In genomic region chr11:68682531-68682931, GRCh38 we compare ENCODE assay signal across 1 cellular context.
TF ChIP-seq lines count a peak whose summit lies in the region.

No MANE protein-coding gene starts in this region.

TF ChIP-seq in HepG2, 621 proteins besides CTCF, POLR2A, EP300 and RAD21 (continued from another document):
- TF ChIP-seq ZNF318 (CRISPR knock-in tag; IDR thresholded peaks at IDR 0.05) (no peak), KDM3A (CRISPR knock-in tag; IDR thresholded peaks at IDR 0.05; ENCODE audit: low read depth) (no peak), ARNT (IDR thresholded peaks at IDR 0.05) (no peak), CBX1 (IDR thresholded peaks at IDR 0.05; ENCODE audit: low read depth) (no peak), STAT5B (CRISPR knock-in tag; IDR thresholded peaks at IDR 0.05) (no peak), STAT6 (CRISPR knock-in tag; IDR thresholded peaks at IDR 0.05; ENCODE audit: borderline replicate concordance) (no peak), CCAR2 (optimal IDR thresholded peaks at IDR 0.05; ENCODE audit: low read depth, low read length) (no peak), HMGXB3 (CRISPR knock-in tag; IDR thresholded peaks at IDR 0.05; ENCODE audit: borderline replicate concordance) (no peak), ZNF20 (CRISPR knock-in tag; IDR thresholded peaks at IDR 0.05) (no peak), STAG1 (CRISPR knock-in tag; IDR thresholded peaks at IDR 0.05) (no peak), ARID2 (CRISPR knock-in tag; IDR thresholded peaks at IDR 0.05; ENCODE audit: borderline replicate concordance) (no peak), CEBPZ (IDR thresholded peaks at IDR 0.05; ENCODE audit: low read length) (no peak), ZNF790 (CRISPR knock-in tag; IDR thresholded peaks at IDR 0.05; ENCODE audit: borderline replicate concordance) (no peak), SIX4 (CRISPR knock-in tag; IDR thresholded peaks at IDR 0.05) (no peak), GATAD1 (CRISPR knock-in tag; IDR thresholded peaks at IDR 0.05) (no peak), KMT2A (CRISPR knock-in tag; IDR thresholded peaks at IDR 0.05) (no peak)
